In genomic region chr19:11925584-11926187, GRCh38 we compare ENCODE assay signal across 8 cellular contexts. TPM values are rescaled to one million over a fixed set of nuclear protein-coding genes. Genes with fewer than 3 reads are reported as not detected.
A peak's percentile ranks its signal among the peaks of the same experiment; 100 is the strongest.
DNase-seq lines count a peak whose midpoint lies in the region; ATAC-seq and TF ChIP-seq lines count a peak whose summit lies in the region.
"Not testable (repeated sequence)": the region's sequence is repeated elsewhere in the genome, so short reads cannot be mapped to it uniquely, and the experiment has no call there.

No MANE protein-coding gene starts in this region.

- not testable (repeated sequence) for H3K36me3 ChIP-seq in ACC112 (ENCODE audit: insufficient read depth, low read length); heart right ventricle; skeletal muscle tissue (ENCODE audit: control insufficient read depth in 3 of 3, insufficient read depth in 3 of 3, low read length in 3 of 3)
- H3K36me3 ChIP-seq in NT2/D1 (ENCODE audit: insufficient read depth, insufficient read length, low read length) (peaks cover 23% of the 10 kb centered on the region), mucosa of rectum (ENCODE audit: control insufficient read depth in 2 of 2, insufficient read depth in 2 of 2, low read length in 2 of 2) (peaks cover 0 to 11% of the 10 kb centered on the region in 2 donors)

- ATAC-seq in GM21381 (IDR thresholded peaks at IDR 0.05; ENCODE audit: unreplicated experiment), result peak; percentile 2
- ATAC-seq in activated CD8-positive, alpha-beta memory T cell treated with anti-CD3 and anti-CD28 coated beads, Interleukin-2, amount 10 ng/mL, durations not matched to agents 7 days and 5 days; heart right ventricle: not testable (repeated sequence)

- H3K9me3 Mint-ChIP-seq in activated CD8-positive, alpha-beta memory T cell treated with anti-CD3 and anti-CD28 coated beads, Interleukin-2, amount 10 ng/mL, durations not matched to agents 7 days and 5 days (ENCODE audit: low read depth), result peaks cover 16% of the 10 kb centered on the region
- H3K9me3 Mint-ChIP-seq in chondrocyte (ENCODE audit: low read depth), result not testable (repeated sequence)

- H3K4me3 ChIP-seq in ACC112 (ENCODE audit: low read depth, low read length) (peak overlapping the region; percentile 98), NT2/D1 (ENCODE audit: insufficient read length, low read depth) (peak overlapping the region; percentile 83), heart right ventricle (peak overlapping the region; percentile 68 to 99 (median 91)), mucosa of rectum (ENCODE audit: low read length in 2 of 2) (peak overlapping the region; percentile 90 to 95), skeletal muscle tissue (ENCODE audit: low read length in 3 of 3) (peak overlapping the region; percentile 92 to 96 (median 96))

- H3K9me3 ChIP-seq in NT2/D1 (ENCODE audit: insufficient read depth, low read length); heart right ventricle; mucosa of rectum (ENCODE audit: control insufficient read depth in 2 of 2, low read length in 2 of 2); skeletal muscle tissue (ENCODE audit: control insufficient read depth in 3 of 3, low read length in 3 of 3): not testable (repeated sequence)

- CTCF ChIA-PET in activated CD8-positive, alpha-beta memory T cell treated with anti-CD3 and anti-CD28 coated beads, Interleukin-2, amount 10 ng/mL, durations not matched to agents 7 days and 5 days (lab: Charles Lee), result interaction anchor here (2.7 to 4.3 kb wide), 3 partner anchors 38 to 237 kb away, joined by 18 to 46 read pairs (median 45); partner anchors contain the start of genes ZNF136, ZNF20 and ZNF763

- TF ChIP-seq CTCF in chondrocyte (IDR thresholded peaks at IDR 0.05); heart right ventricle (IDR thresholded peaks at IDR 0.05): not testable (repeated sequence)

- intact Hi-C loops in heart right ventricle (cut with DNase I), result loop anchor here in 3 of 10 donors (2.0 to 5.0 kb wide), 3 partner anchors 39 to 62 kb away; partner anchors contain the start of gene ZNF763 (in 1 of the 3)

- H3K79me2 ChIP-seq in ACC112 (ENCODE audit: control insufficient read depth, insufficient read depth, low read length, unreplicated experiment), result peaks cover 41% of the 10 kb centered on the region

- peak overlapping the region; percentile 99 for H3K27ac Mint-ChIP-seq in activated CD8-positive, alpha-beta memory T cell treated with anti-CD3 and anti-CD28 coated beads, Interleukin-2, amount 10 ng/mL, durations not matched to agents 7 days and 5 days
- H3K27ac Mint-ChIP-seq in chondrocyte (ENCODE audit: unreplicated experiment), result peak overlapping the region; percentile 89

- 9 to 12% methylated on average over 13 of the region's 13 CpGs for WGBS in heart right ventricle, 2 donors

- H3K4me1 ChIP-seq in ACC112 (ENCODE audit: control insufficient read depth, insufficient read depth, low read length, unreplicated experiment); NT2/D1 (ENCODE audit: insufficient read depth, insufficient read length): not testable (repeated sequence)
- H3K4me1 ChIP-seq in heart right ventricle (peaks cover 0 to 33% (median 19%) of the 10 kb centered on the region in 9 donors), mucosa of rectum (ENCODE audit: control insufficient read depth in 2 of 2, insufficient read depth in 2 of 2, low read length in 2 of 2) (peaks cover 13 to 17% of the 10 kb centered on the region in 2 donors), skeletal muscle tissue (ENCODE audit: control insufficient read depth in 3 of 3, insufficient read depth in 3 of 3, low read length in 3 of 3) (peaks cover 12 to 18% (median 15%) of the 10 kb centered on the region in 3 donors)

- H3K4me1 Mint-ChIP-seq in activated CD8-positive, alpha-beta memory T cell treated with anti-CD3 and anti-CD28 coated beads, Interleukin-2, amount 10 ng/mL, durations not matched to agents 7 days and 5 days, result peaks cover 29% of the 10 kb centered on the region
- H3K4me1 Mint-ChIP-seq in chondrocyte (ENCODE audit: low read depth), result peaks cover 31% of the 10 kb centered on the region

- DNase-seq in NT2/D1 (ENCODE audit: low read depth, low spot score); activated CD8-positive, alpha-beta memory T cell treated with anti-CD3 and anti-CD28 coated beads, Interleukin-2, amount 10 ng/mL, durations not matched to agents 7 days and 5 days; chondrocyte (ENCODE audit: low spot score); heart right ventricle: not testable (repeated sequence)

- H3K9ac ChIP-seq in NT2/D1 (ENCODE audit: insufficient read length, low read depth), result peak overlapping the region; percentile 99
- H3K9ac ChIP-seq in mucosa of rectum (ENCODE audit: low read depth in 1 of 2, low read length in 2 of 2), result peak overlapping the region; percentile 92 to 98
- peak overlapping the region; percentile 84 to 90 (median 87) for H3K9ac ChIP-seq in skeletal muscle tissue (ENCODE audit: low read depth in 1 of 3, low read length in 3 of 3)

- peaks cover 47% of the 10 kb centered on the region for H3K36me3 Mint-ChIP-seq in activated CD8-positive, alpha-beta memory T cell treated with anti-CD3 and anti-CD28 coated beads, Interleukin-2, amount 10 ng/mL, durations not matched to agents 7 days and 5 days
- H3K36me3 Mint-ChIP-seq in chondrocyte (ENCODE audit: low read depth), result not testable (repeated sequence)

- H3K27ac ChIP-seq in ACC112 (ENCODE audit: low read depth, low read length), result peak overlapping the region; percentile 76
- H3K27ac ChIP-seq in heart right ventricle, result peak overlapping the region; percentile 84 to 98 (median 93)
- H3K27ac ChIP-seq in mucosa of rectum (ENCODE audit: low read depth in 2 of 2, low read length in 2 of 2), result peak overlapping the region; percentile 98
- H3K27ac ChIP-seq in skeletal muscle tissue (ENCODE audit: low read depth, low read length), result peak overlapping the region; percentile 92

- peak overlapping the region; percentile 53 for H2AFZ ChIP-seq in ACC112 (ENCODE audit: low read length, unreplicated experiment)

- peak overlapping the region; percentile 98 for H3K4me3 Mint-ChIP-seq in activated CD8-positive, alpha-beta memory T cell treated with anti-CD3 and anti-CD28 coated beads, Interleukin-2, amount 10 ng/mL, durations not matched to agents 7 days and 5 days
- peak overlapping the region; percentile 96 for H3K4me3 Mint-ChIP-seq in chondrocyte (ENCODE audit: unreplicated experiment)

- H3K27me3 Mint-ChIP-seq in activated CD8-positive, alpha-beta memory T cell treated with anti-CD3 and anti-CD28 coated beads, Interleukin-2, amount 10 ng/mL, durations not matched to agents 7 days and 5 days; chondrocyte (ENCODE audit: low read depth): not testable (repeated sequence)

- H3K27me3 ChIP-seq in ACC112 (ENCODE audit: insufficient read depth, low read length); NT2/D1 (ENCODE audit: insufficient read depth, insufficient read length); heart right ventricle; mucosa of rectum (ENCODE audit: control insufficient read depth in 2 of 2, insufficient read depth in 2 of 2, low read length in 2 of 2); skeletal muscle tissue (ENCODE audit: control insufficient read depth in 3 of 3, insufficient read depth in 3 of 3, low read length in 3 of 3): not testable (repeated sequence)

RNA-seq across cellular contexts. Expression of gene ZNF700, which starts 0.8 kb away (rescaled TPM):
- 10 to 100 TPM; 16.9 to 24.1 TPM for total RNA-seq in activated CD8-positive, alpha-beta memory T cell treated with anti-CD3 and anti-CD28 coated beads, Interleukin-2, amount 10 ng/mL, durations not matched to agents 7 days and 5 days
- 4.8 to 8.1 TPM (median 5.5 TPM) in 3 replicates for total RNA-seq in chondrocyte
- 1 to 10 TPM; 2.8 to 5.0 (median 4.4) TPM for total RNA-seq in heart right ventricle
- polyA plus RNA-seq in heart right ventricle, result 10 to 100 TPM in 1 of 2 donors, 1 to 10 TPM in 1; 2.4 to 11.3 TPM
- 6.3 TPM for total RNA-seq in skeletal muscle tissue

RNA-seq across cellular contexts. Expression of gene ZNF69, which starts 38.1 kb away (rescaled TPM):
- 1 to 10 TPM; 1.2 to 2.0 TPM for total RNA-seq in activated CD8-positive, alpha-beta memory T cell treated with anti-CD3 and anti-CD28 coated beads, Interleukin-2, amount 10 ng/mL, durations not matched to agents 7 days and 5 days
- total RNA-seq in chondrocyte (11.9 to 15.4 TPM (median 12.0 TPM) in 3 replicates), heart right ventricle (1 to 10 TPM; 1.6 to 5.1 (median 4.3) TPM), skeletal muscle tissue (3.7 TPM)
- 1 to 10 TPM; 2.1 to 6.5 TPM for polyA plus RNA-seq in heart right ventricle

RNA-seq across cellular contexts. Expression of gene ZNF763, which starts 39.2 kb away (rescaled TPM):
- total RNA-seq in activated CD8-positive, alpha-beta memory T cell treated with anti-CD3 and anti-CD28 coated beads, Interleukin-2, amount 10 ng/mL, durations not matched to agents 7 days and 5 days, result under 1 TPM; 0.85 to 0.98 TPM
- total RNA-seq in chondrocyte, result 1.1 to 3.5 TPM (median 2.7 TPM) in 3 replicates
- total RNA-seq in heart right ventricle, result 1 to 10 TPM; 1.7 to 7.1 (median 4.8) TPM
- 10 to 100 TPM in 1 of 2 donors, under 1 TPM in 1; 0.87 to 11.0 TPM for polyA plus RNA-seq in heart right ventricle
- 2.1 TPM for total RNA-seq in skeletal muscle tissue
